8 cellular contexts compared by ENCODE assay signal in the genomic region with DNA sequence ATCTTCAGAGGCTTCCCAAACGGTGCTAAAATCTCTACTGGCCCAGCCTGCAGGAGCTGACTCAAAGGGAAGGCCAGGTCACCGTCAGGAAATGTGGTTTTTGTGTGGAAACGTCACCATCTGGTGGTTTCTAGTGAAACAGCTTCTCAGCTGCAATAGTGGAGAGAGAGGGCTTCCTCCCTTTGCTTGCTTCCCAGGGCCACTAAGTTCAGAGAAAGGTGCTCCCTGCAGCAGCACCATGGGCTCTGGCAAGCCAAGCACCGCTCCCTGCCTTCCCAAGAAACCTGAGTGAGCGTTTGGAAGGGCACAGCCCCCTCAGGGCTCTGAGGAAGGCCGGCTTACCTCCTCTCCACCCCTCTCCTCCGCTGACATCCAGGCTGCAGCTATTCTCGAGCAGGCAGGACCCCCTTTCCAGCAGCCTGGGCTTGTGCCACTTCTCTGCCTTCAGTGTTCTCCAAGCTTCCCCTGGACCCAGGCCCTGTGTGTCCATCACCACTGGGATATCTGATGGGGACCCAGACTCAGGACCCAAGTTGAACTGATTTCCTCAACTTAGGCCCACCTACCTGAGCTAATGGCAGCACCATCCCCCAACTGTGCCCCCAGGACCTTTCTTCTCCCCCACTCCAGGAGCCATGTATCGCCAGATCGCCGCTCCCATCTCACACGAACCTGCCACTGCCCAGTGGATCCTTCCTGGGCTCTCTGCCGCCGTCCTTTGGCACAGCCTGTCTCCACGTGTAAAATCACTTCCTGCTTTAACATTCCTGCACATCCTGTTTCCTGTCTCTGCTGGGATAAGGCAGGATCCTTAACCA. TPM values are rescaled to one million over a fixed set of nuclear protein-coding genes. Genes with fewer than 3 reads are reported as not detected.
DNase-seq lines count a peak whose midpoint lies in the region; ATAC-seq and TF ChIP-seq lines count a peak whose summit lies in the region.

No MANE protein-coding gene starts in this region.

- intact Hi-C loops in prostate gland (cut with DNase I), result no loop called here

- peak; percentile 93 for ATAC-seq in GM18511 (IDR thresholded peaks at IDR 0.05; ENCODE audit: unreplicated experiment)
- peak; percentile 92 for ATAC-seq in HG02884 (IDR thresholded peaks at IDR 0.05; ENCODE audit: unreplicated experiment)

- no peaks in the 10 kb centered on the region for H3K27me3 ChIP-seq in prostate gland (replicated peaks; ENCODE audit: insufficient read depth)

- no peaks in the 10 kb centered on the region for H3K36me3 ChIP-seq in prostate gland

- H3K4me1 ChIP-seq in prostate gland (replicated peaks), result no peaks in the 10 kb centered on the region

- WGBS in prostate gland, result 43% methylated on average over 15 of the region's 15 CpGs

- peak in 3 of 4 experiments; percentile 44 to 62 (median 61) for TF ChIP-seq CTCF in prostate gland (IDR thresholded peaks at IDR 0.05)

- no peak overlapping the region for H3K4me3 ChIP-seq in prostate gland

- H3K27ac ChIP-seq in prostate gland, result no peak overlapping the region

- peak; percentile 42 for DNase-seq in COR-L47 (lab: John Stamatoyannopoulos, UW)
- peak; percentile 20 for DNase-seq in NCI-H1417 treated with DMSO at 0.1 percent for 48 hours (lab: John Stamatoyannopoulos, UW)
- DNase-seq in activated CD4-positive, alpha-beta T cell treated with anti-CD3 and anti-CD28 coated beads, Interleukin-2, amount 50 U/mL, for 1 hour, result peak; percentile 17
- peak; percentile 56 for DNase-seq in glomerular endothelial cell (ENCODE audit: extremely low read depth, low read depth, low spot score)
- peak; percentile 35 for DNase-seq in prostate gland (ENCODE audit: low spot score)
- no peak for DNase-seq in NCI-H226

- H3K9me3 ChIP-seq in prostate gland, result no peaks in the 10 kb centered on the region

- TF ChIP-seq POLR2A in prostate gland (IDR thresholded peaks at IDR 0.05), result no peak

RNA-seq across cellular contexts. Expression of a gene that starts 9.8 kb away (rescaled TPM):
- not detected in 2 replicates for total RNA-seq in glomerular endothelial cell
- 1 to 10 TPM in 1 of 2 donors, not detected in 1; 6.6 TPM for total RNA-seq in prostate gland
